Comparison of ENCODE assay signal across 8 cellular contexts in genomic region chr19:35717665-35718344, GRCh38. TPM values are rescaled to one million over a fixed set of nuclear protein-coding genes. Genes with fewer than 3 reads are reported as not detected.
DNase-seq lines count a peak whose midpoint lies in the region; ATAC-seq and TF ChIP-seq lines count a peak whose summit lies in the region.

Gene KMT2B (plus strand): TSS chr19:35718003. CDS start chr19:35718019, 16 bp downstream.

- H3K4me3 ChIP-seq in GM08714 (ENCODE audit: low read length) (peak within 1 kb of the TSS; percentile 84), mammary epithelial cell (replicated peaks in 1 of 3; ENCODE audit: insufficient read depth in 1 of 3, low read depth in 2 of 3, low read length in 3 of 3) (peak within 1 kb of the TSS; percentile 90 to 97 (median 91)), kidney epithelial cell (ENCODE audit: low read depth, low read length) (peak within 1 kb of the TSS; percentile 93)

- H3K9ac ChIP-seq in mammary epithelial cell (ENCODE audit: insufficient read depth, low read length): peak within 1 kb of the TSS; percentile 60

- peaks cover 23% of the 10 kb centered on the region for H3K4me1 ChIP-seq in mammary epithelial cell (ENCODE audit: insufficient read depth, low read length)

- dilution Hi-C loops in mammary epithelial cell (cut with HindIII; ENCODE audit: low sequenced_read_pairs): no loop called here

- DNase-seq in NCI-H774 (lab: John Stamatoyannopoulos, UW) (peak; percentile 90), mammary epithelial cell (peak; percentile 95), kidney epithelial cell (ENCODE audit: low read depth) (peak; percentile 77), medulla oblongata (ENCODE audit: extremely low spot score) (no peak)
- DNase-seq in stimulated activated naive CD8-positive, alpha-beta T cell treated with anti-CD3 and anti-CD28 coated beads, Interleukin-15, amount 100 ng/mL, for 72 hours: no peak

- no peaks in the 10 kb centered on the region for H3K9me3 ChIP-seq in mammary epithelial cell (replicated peaks; ENCODE audit: insufficient read depth, low read length)

- peak within 1 kb of the TSS; percentile 52 for H3K27ac ChIP-seq in mammary epithelial cell (ENCODE audit: insufficient read depth, low read depth, low read length)

- TF ChIP-seq CTCF in mammary epithelial cell (conservative IDR thresholded peaks at IDR 0.05 in 1 of 2, IDR thresholded peaks at IDR 0.05 in 1 of 2; ENCODE audit: extremely low read depth in 1 of 2, insufficient read depth in 1 of 2, low read depth in 1 of 2, low read length in 2 of 2) (no peak), kidney epithelial cell (IDR thresholded peaks at IDR 0.05; ENCODE audit: insufficient read depth, low read length, poor library complexity, severe bottlenecking) (no peak)

- H3K27me3 Mint-ChIP-seq in stimulated activated naive CD8-positive, alpha-beta T cell treated with anti-CD3 and anti-CD28 coated beads, Interleukin-15, amount 100 ng/mL, for 72 hours: no peaks in the 10 kb centered on the region

- no TSS peak for BruUV-seq in mammary epithelial cell (replicated peaks; lab: Mats Ljungman, UMichigan)

- H4K20me1 ChIP-seq in mammary epithelial cell (ENCODE audit: insufficient read depth, low read length): no peaks in the 10 kb centered on the region

- H3K4me1 Mint-ChIP-seq in stimulated activated naive CD8-positive, alpha-beta T cell treated with anti-CD3 and anti-CD28 coated beads, Interleukin-15, amount 100 ng/mL, for 72 hours: peaks cover 59% of the 10 kb centered on the region

- ATAC-seq in HG02610 (IDR thresholded peaks at IDR 0.05; ENCODE audit: unreplicated experiment) (peak; percentile 46), HG03442 (IDR thresholded peaks at IDR 0.05; ENCODE audit: unreplicated experiment) (no peak)
- ATAC-seq in stimulated activated naive CD8-positive, alpha-beta T cell treated with anti-CD3 and anti-CD28 coated beads, Interleukin-15, amount 100 ng/mL, for 72 hours: peak; percentile 55

- H3K4me2 ChIP-seq in mammary epithelial cell (ENCODE audit: insufficient read depth, low read depth, low read length): peak within 1 kb of the TSS; percentile 91

- no peaks in the 10 kb centered on the region for H3K9me3 Mint-ChIP-seq in stimulated activated naive CD8-positive, alpha-beta T cell treated with anti-CD3 and anti-CD28 coated beads, Interleukin-15, amount 100 ng/mL, for 72 hours

- in situ Hi-C loops in mammary epithelial cell (cut with MboI; ENCODE audit: low sequenced_read_pairs in 2 of 2): loop anchor here in 1 of 2 donors (10.0 kb wide), 2 partner anchors 173 to 203 kb away; partner anchors contain the start of genes DMKN and TMEM147

- 5% methylated on average over 8 of the region's 109 CpGs for WGBS in mammary epithelial cell (ENCODE audit: low coverage, missing lambda C conversion rate)

- peak within 1 kb of the TSS; percentile 93 to 94 for H3K4me3 Mint-ChIP-seq in stimulated activated naive CD8-positive, alpha-beta T cell treated with anti-CD3 and anti-CD28 coated beads, Interleukin-15, amount 100 ng/mL, for 72 hours

- H3K36me3 ChIP-seq in mammary epithelial cell (ENCODE audit: insufficient read depth, low read length) (peaks cover 8% of the 10 kb centered on the region), kidney epithelial cell (ENCODE audit: control insufficient read depth, insufficient read depth, low read length) (peaks cover 5% of the 10 kb centered on the region)

- H3K27ac Mint-ChIP-seq in stimulated activated naive CD8-positive, alpha-beta T cell treated with anti-CD3 and anti-CD28 coated beads, Interleukin-15, amount 100 ng/mL, for 72 hours: peak within 1 kb of the TSS; percentile 95

- peaks cover 51% of the 10 kb centered on the region for H3K79me2 ChIP-seq in mammary epithelial cell (ENCODE audit: insufficient read depth, low read length)

- H2AFZ ChIP-seq in mammary epithelial cell (ENCODE audit: low read depth, low read length): peak within 1 kb of the TSS; percentile 91

- intact Hi-C loops in mammary epithelial cell (cut with micrococcal nuclease): loop anchor here (1.0 to 10.0 kb wide), 7 partner anchors 27 to 363 kb away; partner anchors contain the start of genes FFAR3, HAUS5, HSPB6 and PSENEN

- H3K27me3 ChIP-seq in mammary epithelial cell (ENCODE audit: insufficient read depth, low read length): no peaks in the 10 kb centered on the region
- H3K27me3 ChIP-seq in kidney epithelial cell (ENCODE audit: control insufficient read depth, insufficient read depth, low read length): no peaks in the 10 kb centered on the region

- CTCF ChIA-PET in mammary epithelial cell (lab: Charles Lee; ENCODE audit: low non-redundant PET): no interaction called here

RNA-seq across cellular contexts. Expression of gene KMT2B, which starts in this region (rescaled TPM):
- total RNA-seq in mammary epithelial cell: 10 to 100 TPM; 32.0 to 34.9 TPM
- 14.2 TPM for polyA plus RNA-seq in mammary epithelial cell
- 29.0 TPM for polyA minus RNA-seq in mammary epithelial cell
- 18.4 and 31.8 TPM in 2 replicates for total RNA-seq in kidney epithelial cell

Comparison
In these comparisons a context has a peak if more than half of its experiments do, and no peak if none do; other contexts are left out.
1. DNase-seq: peak in NCI-H774 (single experiment), mammary epithelial cell (single experiment) and kidney epithelial cell (single experiment); none in stimulated activated naive CD8-positive, alpha-beta T cell treated with anti-CD3 and anti-CD28 coated beads, Interleukin-15, amount 100 ng/mL, for 72 hours (0 of 2) and medulla oblongata (single experiment).
2. Peak in every context shown above with its lines, with median percentiles within 50 percentile points of each other: H3K4me3 ChIP-seq.